Comparison of ENCODE assay signal across 16 cellular contexts in the genomic region with DNA sequence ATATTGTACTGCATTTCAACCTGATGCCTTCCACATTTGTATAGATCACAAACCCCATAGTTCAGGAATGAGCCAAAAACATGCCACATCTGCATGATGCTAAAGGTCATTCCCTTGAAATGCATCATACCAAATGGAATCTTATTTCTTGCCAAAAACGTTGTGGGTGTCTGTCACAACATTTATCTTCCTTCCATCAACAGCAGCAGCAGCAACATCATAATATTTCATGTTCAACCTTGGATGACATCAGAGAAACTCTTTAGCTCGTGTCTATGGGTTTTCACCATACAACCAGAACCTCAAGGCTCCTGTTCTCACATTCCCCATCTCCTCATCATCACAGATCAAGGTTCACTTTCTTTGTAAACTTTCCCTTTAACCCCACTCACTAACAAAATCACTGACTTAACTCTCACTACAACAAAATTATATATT.
DNase-seq lines count a peak whose midpoint lies in the region; ATAC-seq, FAIRE-seq and TF ChIP-seq lines count a peak whose summit lies in the region.
"Had no signal": no experiment of that assay in that cellular context is flagged by ENCODE, and none has a peak within 500 bp of the region (broad histone marks: within the 10 kb centered on the region; RNA-seq: fewer than 3 reads in every experiment).

No MANE protein-coding gene starts in this region.

- H3K4me3 Mint-ChIP-seq in neural progenitor cell, result no peak overlapping the region
- H3K4me3 Mint-ChIP-seq: mesothelial cell of epicardium had no signal

- H2AFZ ChIP-seq in HepG2 (ENCODE audit: low read length) (no peak overlapping the region), neural progenitor cell (replicated peaks) (no peak overlapping the region)

- H3F3A ChIP-seq in neural progenitor cell (ENCODE audit: low read depth), result no peaks in the 10 kb centered on the region

- no peaks in the 10 kb centered on the region for H3K79me2 ChIP-seq in HepG2 (ENCODE audit: insufficient read depth, low read length)
- no peaks in the 10 kb centered on the region for H3K79me2 ChIP-seq in neural progenitor cell (ENCODE audit: low read depth)

- TF ChIP-seq CTCF in liver (IDR thresholded peaks at IDR 0.05; ENCODE audit: low read depth, low read length, missing input control) (no peak), HepG2 (CRISPR knock-in tag; IDR thresholded peaks at IDR 0.05) (no peak), foreskin fibroblast (IDR thresholded peaks at IDR 0.05; ENCODE audit: low read depth, low read length) (no peak), neural progenitor cell (IDR thresholded peaks at IDR 0.05) (no peak)

- H3K4me3 ChIP-seq in liver (ENCODE audit: low read depth in 1 of 3, low read length in 3 of 3) (no peak overlapping the region), HepG2 (replicated peaks in 1 of 3; ENCODE audit: insufficient read depth in 1 of 3, low read depth in 2 of 3, low read length in 3 of 3) (no peak overlapping the region), adipocyte (ENCODE audit: low read length) (no peak overlapping the region), foreskin fibroblast (ENCODE audit: low read depth in 1 of 2, low read length in 2 of 2) (no peak overlapping the region), neural progenitor cell (no peak overlapping the region)
- H3K4me3 ChIP-seq: GM12878, SJCRH30 had no signal

- H3K27me3 ChIP-seq in liver (ENCODE audit: control insufficient read depth in 4 of 4, insufficient read depth in 4 of 4, low read length in 3 of 4) (no peaks in the 10 kb centered on the region), HepG2 (ENCODE audit: control insufficient read depth in 1 of 2, insufficient read depth in 2 of 2, low read length in 2 of 2) (no peaks in the 10 kb centered on the region), adipocyte (replicated peaks; ENCODE audit: control insufficient read depth, insufficient read depth, low read length) (no peaks in the 10 kb centered on the region), neural progenitor cell (no peaks in the 10 kb centered on the region)
- H3K27me3 ChIP-seq: SJCRH30 had no signal

- intact Hi-C loops in HepG2 (cut with micrococcal nuclease; ENCODE audit: unreplicated experiment), result no loop called here

- TF ChIP-seq POLR2A in HepG2 (IDR thresholded peaks at IDR 0.05; ENCODE audit: insufficient read depth in 1 of 2, low read depth in 2 of 2, low read length in 2 of 2), result no peak

- in situ Hi-C loops in HepG2 (cut with HindIII; ENCODE audit: extremely low pct_ligation_motif_present, low pct_unique_long_range_greater_than_20kb), result no loop called here

- POLR2A ChIA-PET in HepG2 (lab: Yijun Ruan, JAX), result interaction anchor here (0.5 kb wide), 1 partner anchor 59 kb away, joined by 3 read pairs; no protein-coding TSS in a partner anchor

- CTCF ChIA-PET in HepG2 (lab: Yijun Ruan, JAX; ENCODE audit: low intra/inter-chr PET ratio, low total read pairs), result no interaction called here

- H3K36me3 ChIP-seq in liver (ENCODE audit: control insufficient read depth in 4 of 4, insufficient read depth in 3 of 4, low read depth in 1 of 4, low read length in 3 of 4) (no peaks in the 10 kb centered on the region), HepG2 (replicated peaks in 1 of 2; ENCODE audit: control insufficient read depth in 1 of 2, insufficient read depth in 2 of 2, low read length in 2 of 2) (no peaks in the 10 kb centered on the region), adipocyte (ENCODE audit: control insufficient read depth, insufficient read depth, low read length, severe bottlenecking) (no peaks in the 10 kb centered on the region), neural progenitor cell (no peaks in the 10 kb centered on the region)
- H3K36me3 ChIP-seq: SJCRH30 had no signal

- FAIRE-seq in HepG2 (lab: Jason Lieb, UNC), result no peak
- FAIRE-seq: A204.1, GM12878 had no signal

- TF ChIP-seq EP300 in HepG2 (IDR thresholded peaks at IDR 0.05; ENCODE audit: low read depth in 2 of 2, low read length in 2 of 2) (no peak), HepG2 (CRISPR knock-in tag; IDR thresholded peaks at IDR 0.05; ENCODE audit: borderline replicate concordance) (no peak)

- H4K20me1 ChIP-seq in HepG2 (ENCODE audit: insufficient read depth, low read length), result no peaks in the 10 kb centered on the region
- H4K20me1 ChIP-seq in neural progenitor cell (ENCODE audit: low read depth), result no peaks in the 10 kb centered on the region

- 26% methylated on average over 2 of the region's 2 CpGs for WGBS in liver
- WGBS in HepG2 (ENCODE audit: low lambda C conversion rate), result 0% methylated on average over 2 of the region's 2 CpGs

- no peak for DNase-seq in HepG2 (ENCODE audit: low spot score)
- DNase-seq in adipocyte (ENCODE audit: low read depth), result peak; percentile 74
- peak; percentile 69 to 79 for DNase-seq in foreskin fibroblast
- no peak for DNase-seq in DMS79 treated with DMSO at 0.1 percent for 48 hours (lab: John Stamatoyannopoulos, UW)
- DNase-seq in amygdala (lab: John Stamatoyannopoulos, UW), result no peak
- no peak for DNase-seq in amniotic stem cell (lab: John Stamatoyannopoulos, UW)
- DNase-seq in neural progenitor cell (ENCODE audit: low spot score), result no peak
- DNase-seq: activated effector memory CD4-positive, alpha-beta T cell treated with anti-CD3 and anti-CD28 coated beads, Interleukin-2, amount 50 U/mL, for 16 hours; NCI-H2081 treated with DMSO at 0.1 percent for 48 hours; nucleus accumbens; SJCRH30; substantia nigra had no signal

- H3K27ac ChIP-seq in liver (ENCODE audit: low read depth in 1 of 2, low read length in 2 of 2), result no peak overlapping the region
- no peak overlapping the region for H3K27ac ChIP-seq in HepG2 (ENCODE audit: extremely low read length, insufficient read depth, low read length)
- H3K27ac ChIP-seq in neural progenitor cell, result no peak overlapping the region
- H3K27ac ChIP-seq: SJCRH30 had no signal

- H3K27me3 Mint-ChIP-seq in neural progenitor cell (ENCODE audit: insufficient read depth, low read depth), result no peaks in the 10 kb centered on the region

- peaks cover 5% of the 10 kb centered on the region for H3K9me3 Mint-ChIP-seq in neural progenitor cell

- H3K4me2 ChIP-seq in HepG2 (ENCODE audit: low read depth, low read length), result no peak overlapping the region
- no peak overlapping the region for H3K4me2 ChIP-seq in neural progenitor cell

- H3K4me1 ChIP-seq in liver (ENCODE audit: control insufficient read depth in 4 of 4, insufficient read depth in 4 of 4, low read length in 3 of 4) (peaks cover 0 to 3% (median 0%) of the 10 kb centered on the region in 4 donors), HepG2 (ENCODE audit: insufficient read depth, low read length) (peaks cover 25% of the 10 kb centered on the region), adipocyte (ENCODE audit: control insufficient read depth, insufficient read depth, low read length) (peaks cover 26% of the 10 kb centered on the region), neural progenitor cell (no peaks in the 10 kb centered on the region)
- H3K4me1 ChIP-seq: SJCRH30 had no signal

- no peaks in the 10 kb centered on the region for H3K4me1 Mint-ChIP-seq in neural progenitor cell

- TF ChIP-seq RAD21 in liver (IDR thresholded peaks at IDR 0.05) (no peak), HepG2 (CRISPR knock-in tag; IDR thresholded peaks at IDR 0.05) (no peak)

- ATAC-seq in HepG2, result no peak
- ATAC-seq: GM12878 had no signal

- H3K27ac Mint-ChIP-seq in neural progenitor cell, result no peak overlapping the region
- H3K27ac Mint-ChIP-seq: mesothelial cell of epicardium had no signal

- H3K36me3 Mint-ChIP-seq in neural progenitor cell, result no peaks in the 10 kb centered on the region

- BruUV-seq in HepG2 (replicated peaks; lab: Mats Ljungman, UMichigan), result no TSS peak

- H3K9me3 ChIP-seq in liver (ENCODE audit: control insufficient read depth in 4 of 4, low read length in 3 of 4) (no peaks in the 10 kb centered on the region), HepG2 (ENCODE audit: low read length) (no peaks in the 10 kb centered on the region), adipocyte (ENCODE audit: control insufficient read depth, low read length) (peaks cover 5% of the 10 kb centered on the region), neural progenitor cell (ENCODE audit: low read depth) (no peaks in the 10 kb centered on the region)
- H3K9me3 ChIP-seq: SJCRH30 had no signal

- H3K9ac ChIP-seq in liver (ENCODE audit: low read depth in 1 of 2, low read length in 2 of 2) (no peak overlapping the region), HepG2 (ENCODE audit: insufficient read depth, low read depth, low read length) (no peak overlapping the region), adipocyte (ENCODE audit: low read length) (no peak overlapping the region), neural progenitor cell (no peak overlapping the region)

TF ChIP-seq in liver, 16 proteins besides CTCF, POLR2A, EP300 and RAD21:
- peak in 1 of 2 donors; percentile 30 for TF ChIP-seq JUND (IDR thresholded peaks at IDR 0.05)
- TF ChIP-seq, protein P1, sequence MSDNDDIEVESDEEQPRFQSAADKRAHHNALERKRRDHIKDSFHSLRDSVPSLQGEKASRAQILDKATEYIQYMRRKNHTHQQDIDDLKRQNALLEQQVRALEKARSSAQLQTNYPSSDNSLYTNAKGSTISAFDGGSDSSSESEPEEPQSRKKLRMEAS (IDR thresholded peaks at IDR 0.05), result no peak
- no peak for TF ChIP-seq TAF1 (conservative IDR thresholded peaks at IDR 0.05)
- TF ChIP-seq SP1 (IDR thresholded peaks at IDR 0.05), result peak; percentile 53
- no peak for TF ChIP-seq NR2F2 (IDR thresholded peaks at IDR 0.05)
- TF ChIP-seq HNF4A (conservative IDR thresholded peaks at IDR 0.05), result peak; percentile 68 to 69
- peak in 1 of 2 donors; percentile 44 for TF ChIP-seq RXRA (IDR thresholded peaks at IDR 0.05)

TF ChIP-seq in HepG2, 621 proteins besides CTCF, POLR2A, EP300 and RAD21 (continues in another document):
- TF ChIP-seq PTBP1 (IDR thresholded peaks at IDR 0.05; ENCODE audit: low read depth, low read length, poor library complexity, severe bottlenecking) (no peak), E2F2 (CRISPR knock-in tag; IDR thresholded peaks at IDR 0.05; ENCODE audit: borderline replicate concordance) (no peak)

Comparison
In these comparisons a context has a peak if more than half of its experiments do, and no peak if none do; other contexts are left out.
1. DNase-seq: peak in adipocyte (single experiment) and foreskin fibroblast (2 of 2); none in HepG2 (single experiment), DMS79 treated with DMSO at 0.1 percent for 48 hours (single experiment), amygdala (0 of 56), amniotic stem cell (single experiment) and neural progenitor cell (single experiment).